20 cellular contexts compared by ENCODE assay signal in genomic region chr9:13364271-13364670, GRCh38.
A peak's percentile ranks its signal among the peaks of the same experiment; 100 is the strongest.
DNase-seq lines count a peak whose midpoint lies in the region; ATAC-seq and TF ChIP-seq lines count a peak whose summit lies in the region.
"Had no signal": no experiment of that assay in that cellular context is flagged by ENCODE, and none has a peak within 500 bp of the region (broad histone marks: within the 10 kb centered on the region; RNA-seq: fewer than 3 reads in every experiment).

No MANE protein-coding gene starts in this region.

- peak; percentile 55 for ATAC-seq in sciatic nerve

- H3K4me3 ChIP-seq in kidney epithelial cell (ENCODE audit: low read depth, low read length) = no peak overlapping the region
- H3K4me3 ChIP-seq: BLaER1 treated with 17β-estradiol and CSF1 and Interleukin-3, amounts not matched to agents 10 nM and 100 nM; SJCRH30 had no signal

- H3K36me3 ChIP-seq in kidney epithelial cell (ENCODE audit: control insufficient read depth, insufficient read depth, low read length) = no peaks in the 10 kb centered on the region
- H3K36me3 ChIP-seq: BLaER1 treated with 17β-estradiol and CSF1 and Interleukin-3, amounts not matched to agents 10 nM and 100 nM; SJCRH30 had no signal

- H3K4me3 Mint-ChIP-seq in brain = no peak overlapping the region
- H3K4me3 Mint-ChIP-seq: IgD-negative memory B cell had no signal

- no peaks in the 10 kb centered on the region for H3K27me3 ChIP-seq in kidney epithelial cell (ENCODE audit: control insufficient read depth, insufficient read depth, low read length)
- H3K27me3 ChIP-seq: BLaER1 treated with 17β-estradiol and CSF1 and Interleukin-3, amounts not matched to agents 10 nM and 100 nM; SJCRH30 had no signal

- H3K9me3 Mint-ChIP-seq in brain = no peaks in the 10 kb centered on the region
- H3K9me3 Mint-ChIP-seq: IgD-negative memory B cell had no signal

- no peak for TF ChIP-seq CTCF in brain (conservative IDR thresholded peaks at IDR 0.05)
- TF ChIP-seq CTCF in kidney epithelial cell (IDR thresholded peaks at IDR 0.05; ENCODE audit: insufficient read depth, low read length, poor library complexity, severe bottlenecking) = no peak

- intact Hi-C loops in sciatic nerve (cut with DNase I) = no loop called here

- peaks cover 3% of the 10 kb centered on the region for H3K27me3 Mint-ChIP-seq in brain
- H3K27me3 Mint-ChIP-seq: IgD-negative memory B cell had no signal

- H3K36me3 Mint-ChIP-seq in brain = no peaks in the 10 kb centered on the region
- H3K36me3 Mint-ChIP-seq: IgD-negative memory B cell had no signal

- H3K27ac Mint-ChIP-seq in brain = peak overlapping the region in 4 of 5 experiments; percentile 24 to 70 (median 59)
- H3K27ac Mint-ChIP-seq: IgD-negative memory B cell had no signal

- peaks cover 22% of the 10 kb centered on the region for H3K4me1 Mint-ChIP-seq in brain
- H3K4me1 Mint-ChIP-seq: IgD-negative memory B cell had no signal

- DNase-seq in AG20443 (ENCODE audit: low spot score) (peak; percentile 34), kidney epithelial cell (ENCODE audit: low read depth) (peak; percentile 23), sciatic nerve (ENCODE audit: low spot score) (no peak), activated T-cell treated with anti-CD3 and anti-CD28 coated beads for 4 hours (no peak), HPDE6-E6E7 (ENCODE audit: extremely low spot score) (no peak), SIG-M5 treated with dmso at 0.1 percent for 504 hours (lab: John Stamatoyannopoulos, UW; ENCODE audit: unreplicated experiment) (no peak)
- no peak for DNase-seq in activated CD4-positive, alpha-beta T cell treated with anti-CD3 and anti-CD28 coated beads for 4 hours
- DNase-seq: 8988T; DND-41; HCEC 1CT; Kasumi-1; MM.1S; NCI-H1105; NCI-H1694 treated with DMSO at 0.1 percent for 48 hours; NK-92 treated with Interleukin-12 subunit alpha and Interleukin-12 subunit beta, amount 100 ng/mL, for 24 hours; OCI-M1; SJCRH30 had no signal

Comparison
In these comparisons a context has a peak if more than half of its experiments do, and no peak if none do; other contexts are left out.
1. DNase-seq: peak in AG20443 (single experiment) and kidney epithelial cell (single experiment); none in sciatic nerve (single experiment), activated T-cell treated with anti-CD3 and anti-CD28 coated beads for 4 hours (single experiment), activated CD4-positive, alpha-beta T cell treated with anti-CD3 and anti-CD28 coated beads for 4 hours (0 of 2), HPDE6-E6E7 (single experiment) and SIG-M5 treated with dmso at 0.1 percent for 504 hours (single experiment).